25 cellular contexts compared by ENCODE assay signal in the genomic region with DNA sequence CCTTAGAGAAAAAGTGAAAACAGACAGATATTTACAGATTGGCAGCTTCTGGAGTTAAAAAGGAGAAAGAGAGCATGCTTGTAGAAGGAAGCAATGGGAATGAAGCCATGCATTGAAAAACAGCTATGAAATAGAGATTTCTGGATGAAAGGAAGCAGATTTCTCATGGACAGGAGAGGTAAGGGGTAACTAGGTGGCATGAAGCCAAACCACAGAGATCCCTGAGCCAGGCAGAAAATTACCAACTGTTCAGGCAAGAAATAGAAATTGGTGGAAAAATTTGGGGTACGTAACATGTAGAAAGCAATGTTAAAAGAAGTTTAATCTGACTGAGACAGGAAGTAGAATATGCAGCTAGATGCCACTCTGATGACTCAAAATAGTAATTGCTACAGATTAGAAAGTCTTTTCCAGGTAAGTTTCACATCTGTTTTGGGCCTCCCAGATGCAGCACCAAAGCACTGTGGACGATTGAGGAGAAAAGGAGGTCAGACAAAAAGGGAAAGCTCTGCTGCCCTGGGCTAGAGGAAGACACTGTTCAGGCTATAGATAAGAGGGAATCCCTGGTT.
DNase-seq lines count a peak whose midpoint lies in the region; FAIRE-seq and TF ChIP-seq lines count a peak whose summit lies in the region.
"Had no signal": no experiment of that assay in that cellular context is flagged by ENCODE, and none has a peak within 500 bp of the region (broad histone marks: within the 10 kb centered on the region; RNA-seq: fewer than 3 reads in every experiment).

No MANE protein-coding gene starts in this region.

- H3K27ac ChIP-seq in BLaER1 treated with 17β-estradiol and CSF1 and Interleukin-3, amounts not matched to agents 10 nM and 100 nM = no peak overlapping the region; a peak in 1 of 22 replicates
- H3K27ac ChIP-seq: SJSA1, testis had no signal

- peak; percentile 43 for DNase-seq in GM12865 (ENCODE audit: low read depth)
- peak; percentile 9 for DNase-seq in NCI-H1694 (lab: John Stamatoyannopoulos, UW)
- DNase-seq in epithelial cell of esophagus (ENCODE audit: low read depth) = peak; percentile 29
- no peak for DNase-seq in H54 (ENCODE audit: insufficient read length, low spot score)
- no peak for DNase-seq in RPMI8226
- DNase-seq in COLO829 (ENCODE audit: low spot score) = no peak
- DNase-seq in endothelial cell (ENCODE audit: low spot score) = no peak
- DNase-seq: activated CD4-positive, alpha-beta T cell treated with anti-CD3 and anti-CD28 coated beads, Interleukin-2, amount 50 U/mL, for 48 hours; activated naive CD4-positive, alpha-beta T cell; activated T-cell treated with anti-CD3 and anti-CD28 coated beads, Interleukin-2, amount 50 U/mL, for 1 hour; CD4-positive, alpha-beta memory T cell; EL; immature natural killer cell; KG1; MV-4-11; NCI-H2029; NCI-H524; occipital lobe; OCI-M1; right cardiac atrium; testis had no signal

- no peak for FAIRE-seq in H54 (lab: Jason Lieb, UNC)
- FAIRE-seq: colon had no signal

- H3K36me3 Mint-ChIP-seq in endothelial cell (ENCODE audit: low read depth, unreplicated experiment) = no peaks in the 10 kb centered on the region
- H3K36me3 Mint-ChIP-seq: CD4-positive, alpha-beta memory T cell; immature natural killer cell had no signal

- peaks cover 0 to 18% (median 10%) of the 10 kb centered on the region in 10 experiments; a peak in 11 of 20 replicates for H3K4me1 ChIP-seq in BLaER1 treated with 17β-estradiol and CSF1 and Interleukin-3, amounts not matched to agents 10 nM and 100 nM
- H3K4me1 ChIP-seq: SJSA1, testis had no signal

- H4K20me1 ChIP-seq in BLaER1 treated with 17β-estradiol and CSF1 and Interleukin-3, amounts not matched to agents 10 nM and 100 nM = no peaks in the 10 kb centered on the region

- no peaks in the 10 kb centered on the region for H3K36me3 ChIP-seq in BLaER1 treated with 17β-estradiol and CSF1 and Interleukin-3, amounts not matched to agents 10 nM and 100 nM
- H3K36me3 ChIP-seq: SJSA1 had no signal

- no peak overlapping the region for H3K27ac Mint-ChIP-seq in endothelial cell (ENCODE audit: unreplicated experiment)
- H3K27ac Mint-ChIP-seq: immature natural killer cell had no signal

- no peak overlapping the region for H3K4me3 Mint-ChIP-seq in endothelial cell (ENCODE audit: unreplicated experiment)
- H3K4me3 Mint-ChIP-seq: CD4-positive, alpha-beta memory T cell; immature natural killer cell had no signal

- H3K9me3 Mint-ChIP-seq in endothelial cell (ENCODE audit: unreplicated experiment) = peaks cover 3% of the 10 kb centered on the region

- H3K4me1 Mint-ChIP-seq in endothelial cell (ENCODE audit: unreplicated experiment) = no peaks in the 10 kb centered on the region
- H3K4me1 Mint-ChIP-seq: immature natural killer cell had no signal

- TF ChIP-seq CTCF in GM12865 (IDR thresholded peaks at IDR 0.05; ENCODE audit: insufficient read depth, low read depth, low read length, missing control alignments) = no peak
- no peak for TF ChIP-seq CTCF in epithelial cell of esophagus (IDR thresholded peaks at IDR 0.05; ENCODE audit: insufficient read depth, low read depth, low read length, missing control alignments)
- TF ChIP-seq CTCF in endothelial cell (IDR thresholded peaks at IDR 0.05; ENCODE audit: unreplicated experiment) = no peak

- no peak overlapping the region for H3K4me3 ChIP-seq in BLaER1 treated with 17β-estradiol and CSF1 and Interleukin-3, amounts not matched to agents 10 nM and 100 nM
- H3K4me3 ChIP-seq in GM12865 (ENCODE audit: low read depth, low read length) (no peak overlapping the region), epithelial cell of esophagus (ENCODE audit: low read length) (no peak overlapping the region)
- H3K4me3 ChIP-seq: lung, SJSA1, testis had no signal

- H3K27me3 ChIP-seq in BLaER1 treated with 17β-estradiol and CSF1 and Interleukin-3, amounts not matched to agents 10 nM and 100 nM = no peaks in the 10 kb centered on the region
- H3K27me3 ChIP-seq: SJSA1, testis had no signal

- H3K9ac ChIP-seq in BLaER1 treated with 17β-estradiol and CSF1 and Interleukin-3, amounts not matched to agents 10 nM and 100 nM = no peak overlapping the region

- TF ChIP-seq POLR2A in H54 (IDR thresholded peaks at IDR 0.05; ENCODE audit: low read depth, low read length) = no peak

- peaks cover 0 to 37% (median 25%) of the 10 kb centered on the region in 11 experiments; a peak in 16 of 22 replicates for H3K9me3 ChIP-seq in BLaER1 treated with 17β-estradiol and CSF1 and Interleukin-3, amounts not matched to agents 10 nM and 100 nM (replicated peaks in 1 of 11)
- H3K9me3 ChIP-seq: SJSA1, testis had no signal

- H3K27me3 Mint-ChIP-seq in endothelial cell (ENCODE audit: unreplicated experiment) = no peaks in the 10 kb centered on the region
- H3K27me3 Mint-ChIP-seq: CD4-positive, alpha-beta memory T cell had no signal

- peak overlapping the region in 8 of 11 experiments; percentile 13 to 42 (median 26); a peak in 12 of 22 replicates for H3K4me2 ChIP-seq in BLaER1 treated with 17β-estradiol and CSF1 and Interleukin-3, amounts not matched to agents 10 nM and 100 nM

Comparison
In these comparisons a context has a peak if more than half of its experiments do, and no peak if none do; other contexts are left out.
1. DNase-seq: peak in GM12865 (single experiment), NCI-H1694 (single experiment) and epithelial cell of esophagus (single experiment); none in H54 (single experiment), RPMI8226 (single experiment), COLO829 (single experiment) and endothelial cell (single experiment).